17 cellular contexts compared by ENCODE assay signal in the genomic region with DNA sequence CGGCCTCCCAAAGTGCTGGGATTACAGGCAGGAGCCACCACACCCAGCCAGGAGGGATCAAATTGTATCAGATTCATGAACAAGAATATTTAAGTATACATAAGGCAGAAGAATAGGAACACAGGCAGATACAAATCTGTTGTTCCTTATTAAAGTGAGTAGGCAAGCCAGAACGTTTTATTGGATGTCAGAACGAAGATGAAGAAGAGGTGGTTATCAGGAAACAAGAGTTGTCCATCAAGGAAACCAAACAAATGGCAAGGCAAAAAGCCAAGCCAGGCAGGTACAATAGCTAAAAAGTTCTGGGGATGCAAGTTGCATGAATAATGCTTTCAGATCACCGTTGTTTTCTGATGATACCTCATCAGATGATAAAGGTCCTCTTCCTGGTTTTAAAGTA. TPM values are rescaled to one million over a fixed set of nuclear protein-coding genes. Genes with fewer than 3 reads are reported as not detected.
DNase-seq lines count a peak whose midpoint lies in the region; ATAC-seq and TF ChIP-seq lines count a peak whose summit lies in the region.
"Had no signal": no experiment of that assay in that cellular context is flagged by ENCODE, and none has a peak within 500 bp of the region (broad histone marks: within the 10 kb centered on the region; RNA-seq: fewer than 3 reads in every experiment).

No MANE protein-coding gene starts in this region.

- intact Hi-C loops in left colon (cut with DNase I, micrococcal nuclease): no loop called here

- H3K4me2 ChIP-seq in BLaER1: peak overlapping the region; percentile 3; the same call in 1 of the 2 replicates

- H3K4me3 ChIP-seq in BLaER1 (no peak overlapping the region), LNCaP clone FGC (ENCODE audit: low read depth, low read length) (no peak overlapping the region)
- H3K4me3 ChIP-seq: GM23248 had no signal

- ATAC-seq in GM21447 (IDR thresholded peaks at IDR 0.05; ENCODE audit: unreplicated experiment) (no peak), left colon (no peak)

- peaks cover 3% of the 10 kb centered on the region for H3K4me1 Mint-ChIP-seq in nephron progenitor cell
- H3K4me1 Mint-ChIP-seq: CD14-positive monocyte had no signal

- no peak overlapping the region for H3K4me3 Mint-ChIP-seq in nephron progenitor cell
- H3K4me3 Mint-ChIP-seq: CD14-positive monocyte; CD4-positive, alpha-beta memory T cell had no signal

- peaks cover 3% of the 10 kb centered on the region for H3K27me3 Mint-ChIP-seq in nephron progenitor cell (ENCODE audit: low read depth, poor library complexity)
- H3K27me3 Mint-ChIP-seq: CD4-positive, alpha-beta memory T cell had no signal

- no peak for TF ChIP-seq CTCF in C4-2B (conservative IDR thresholded peaks at IDR 0.05)
- no peak for TF ChIP-seq CTCF in LNCaP clone FGC (IDR thresholded peaks at IDR 0.05; ENCODE audit: control insufficient read depth, extremely low read depth, insufficient read depth)
- TF ChIP-seq CTCF in nephron progenitor cell (IDR thresholded peaks at IDR 0.05): no peak

- no peaks in the 10 kb centered on the region for H3K9me3 Mint-ChIP-seq in nephron progenitor cell
- H3K9me3 Mint-ChIP-seq: CD14-positive monocyte; CD4-positive, alpha-beta memory T cell had no signal

- H4K20me1 ChIP-seq in BLaER1: no peaks in the 10 kb centered on the region

- peak overlapping the region; percentile 34 for H3K27ac Mint-ChIP-seq in nephron progenitor cell
- H3K27ac Mint-ChIP-seq: CD14-positive monocyte had no signal

- H3K36me3 ChIP-seq in BLaER1: no peaks in the 10 kb centered on the region

- no peak overlapping the region for H3K27ac ChIP-seq in BLaER1
- H3K27ac ChIP-seq in C4-2B: peak overlapping the region; percentile 54
- H3K27ac ChIP-seq: GM23248 had no signal

- DNase-seq in LNCaP clone FGC (ENCODE audit: low read depth): peak; percentile 70
- DNase-seq in nephron progenitor cell: no peak
- no peak for DNase-seq in NCI-H1417 (lab: John Stamatoyannopoulos, UW)
- DNase-seq in left colon: no peak
- DNase-seq: Calu3; CD4-positive, alpha-beta memory T cell; COR-L47; DMS53; DMS79 treated with DMSO at 0.1 percent for 48 hours; GF-D8; GM23248; H7; HCEC 1CT had no signal

- peaks cover 6% of the 10 kb centered on the region; the same call in 1 of the 2 replicates for H3K4me1 ChIP-seq in BLaER1

- H3K9me3 ChIP-seq in BLaER1: no peaks in the 10 kb centered on the region

- no peaks in the 10 kb centered on the region for H3K36me3 Mint-ChIP-seq in nephron progenitor cell (ENCODE audit: low read depth)
- H3K36me3 Mint-ChIP-seq: CD14-positive monocyte; CD4-positive, alpha-beta memory T cell had no signal

- H3K9ac ChIP-seq in BLaER1: no peak overlapping the region
- H3K9ac ChIP-seq: GM23248 had no signal

- H3K27me3 ChIP-seq in BLaER1: no peaks in the 10 kb centered on the region

RNA-seq across cellular contexts. Expression of gene BAZ1A, which starts 31.1 kb away (rescaled TPM):
- total RNA-seq in left colon: 10 to 100 TPM; 29.1 to 36.1 TPM
